1 cellular context compared by ENCODE assay signal in genomic region chr16:85539629-85540291, GRCh38.
TF ChIP-seq lines count a peak whose summit lies in the region.

No MANE protein-coding gene starts in this region.

TF ChIP-seq in HepG2, 621 proteins besides CTCF, POLR2A, EP300 and RAD21 (continued from another document and continues in another):
- TF ChIP-seq KIAA2018 (CRISPR knock-in tag; IDR thresholded peaks at IDR 0.05; ENCODE audit: borderline replicate concordance), result no peak
- no peak for TF ChIP-seq SRSF4 (IDR thresholded peaks at IDR 0.05; ENCODE audit: low read depth, low read length, poor library complexity, severe bottlenecking)
- peak; percentile 68; the same call in 1 of the 2 replicates for TF ChIP-seq ZNF501 (CRISPR knock-in tag; IDR thresholded peaks at IDR 0.05)
- no peak for TF ChIP-seq STAT6 (CRISPR knock-in tag; IDR thresholded peaks at IDR 0.05; ENCODE audit: borderline replicate concordance)
- no peak for TF ChIP-seq SRSF1 (optimal IDR thresholded peaks at IDR 0.05; ENCODE audit: low read depth, low read length)
- TF ChIP-seq ZBTB7B (CRISPR knock-in tag; IDR thresholded peaks at IDR 0.05), result peak; percentile 89
- no peak for TF ChIP-seq ZSCAN9 (CRISPR knock-in tag; IDR thresholded peaks at IDR 0.05; ENCODE audit: borderline replicate concordance)
- no peak for TF ChIP-seq ZNF407 (CRISPR knock-in tag; IDR thresholded peaks at IDR 0.05; ENCODE audit: not compliant biosample characterization)
- no peak for TF ChIP-seq FIP1L1 (IDR thresholded peaks at IDR 0.05; ENCODE audit: borderline replicate concordance, insufficient read depth, low read depth, low read length)
- no peak for TF ChIP-seq PCBP1 (IDR thresholded peaks at IDR 0.05; ENCODE audit: borderline replicate concordance, low read depth, low read length)
- no peak for TF ChIP-seq ZNF674 (CRISPR knock-in tag; IDR thresholded peaks at IDR 0.05; ENCODE audit: low read depth)
- TF ChIP-seq ZNF253 (CRISPR knock-in tag; IDR thresholded peaks at IDR 0.05; ENCODE audit: borderline replicate concordance), result no peak
- no peak for TF ChIP-seq PHB2 (IDR thresholded peaks at IDR 0.05; ENCODE audit: partially characterized antibody)
- no peak for TF ChIP-seq DDIT3 (CRISPR knock-in tag; IDR thresholded peaks at IDR 0.05)
- peak; percentile 81 to 85 for TF ChIP-seq NR2F1 (CRISPR knock-in tag; IDR thresholded peaks at IDR 0.05)
- TF ChIP-seq RBAK (CRISPR knock-in tag; IDR thresholded peaks at IDR 0.05), result no peak
- no peak for TF ChIP-seq SOX13 (IDR thresholded peaks at IDR 0.05)
- TF ChIP-seq SOX13 (CRISPR knock-in tag; conservative IDR thresholded peaks at IDR 0.05 in 1 of 2, IDR thresholded peaks at IDR 0.05 in 1 of 2), result peak in 1 of 2 experiments; percentile 91; a peak in 2 of 4 replicates
- no peak for TF ChIP-seq SRY (CRISPR knock-in tag; IDR thresholded peaks at IDR 0.05)
- TF ChIP-seq HNF1B (CRISPR knock-in tag; IDR thresholded peaks at IDR 0.05), result 0 out of 2 replicates have a peak, but pooled peaks have one; percentile 21
- TF ChIP-seq NCOA5 (CRISPR knock-in tag; IDR thresholded peaks at IDR 0.05), result 0 out of 2 replicates have a peak, but pooled peaks have one; percentile 22
- peak in 1 of 2 experiments; percentile 41; a peak in 1 of 4 replicates for TF ChIP-seq HMGXB4 (CRISPR knock-in tag; IDR thresholded peaks at IDR 0.05; ENCODE audit: borderline replicate concordance in 1 of 2, low read depth in 1 of 2)
- TF ChIP-seq BCL6 (CRISPR knock-in tag; IDR thresholded peaks at IDR 0.05), result peak; percentile 59
- no peak for TF ChIP-seq ZNF282 (IDR thresholded peaks at IDR 0.05; ENCODE audit: partially characterized antibody)
- no peak for TF ChIP-seq IKZF1 (IDR thresholded peaks at IDR 0.05)
- no peak for TF ChIP-seq ATF3 (CRISPR knock-in tag; IDR thresholded peaks at IDR 0.05)
- TF ChIP-seq HIC2 (CRISPR knock-in tag; IDR thresholded peaks at IDR 0.05; ENCODE audit: low read depth), result peak; percentile 89
- TF ChIP-seq ZNF343 (CRISPR knock-in tag; IDR thresholded peaks at IDR 0.05), result 0 out of 2 replicates have a peak, but pooled peaks have one; percentile 39
